In genomic region chr13:87147076-87147475, GRCh38 we compare ENCODE assay signal across 25 cellular contexts.
DNase-seq lines count a peak whose midpoint lies in the region; ATAC-seq and TF ChIP-seq lines count a peak whose summit lies in the region.
"Had no signal": no experiment of that assay in that cellular context is flagged by ENCODE, and none has a peak within 500 bp of the region (broad histone marks: within the 10 kb centered on the region; RNA-seq: fewer than 3 reads in every experiment).

No MANE protein-coding gene starts in this region.

- H3K9me2 ChIP-seq in GM23248 (ENCODE audit: insufficient read depth), result no peaks in the 10 kb centered on the region

- DNase-seq in GM23248 (peak; percentile 71), NCI-H226 (peak; percentile 33), choroid plexus epithelial cell (ENCODE audit: low read depth) (peak; percentile 46), renal cortical epithelial cell (ENCODE audit: low read depth) (peak; percentile 51)
- DNase-seq in stimulated activated CD4-positive, alpha-beta T cell treated with anti-CD3 and anti-CD28 coated beads, Interleukin-4, amount 100 ng/mL, for 4 hours, result no peak
- DNase-seq in activated effector memory CD4-positive, alpha-beta T cell treated with Interleukin-2 at 50 U/mL for 16 hours, result no peak
- DNase-seq: activated CD4-positive, CD25-positive, alpha-beta regulatory T cell treated with anti-CD3 and anti-CD28 coated beads, Interleukin-2, amount 50 U/mL, for 72 hours; activated CD8-positive, alpha-beta T cell treated with anti-CD3 and anti-CD28 coated beads for 36 hours; activated gamma-delta T cell treated with Interleukin-2 at 50 U/mL for 16 hours; activated T-cell treated with anti-CD3 and anti-CD28 coated beads for 4 hours; AML-193; COR-L47; dermis blood vessel endothelial cell; foreskin melanocyte; left ventricle myocardium superior; NCI-H1417 treated with DMSO at 0.1 percent for 48 hours; NCI-H510A treated with DMSO at 0.1 percent for 48 hours; stimulated activated CD4-positive, alpha-beta T cell treated with anti-CD3 and anti-CD28 coated beads, Interleukin-2, amount 100 ng/mL, for 24 hours had no signal

- H3F3A ChIP-seq in GM23248 (ENCODE audit: insufficient read depth), result peaks cover 10% of the 10 kb centered on the region; the same call in 1 of the 2 replicates

- H3K36me3 ChIP-seq in GM23248 (ENCODE audit: low read depth), result no peaks in the 10 kb centered on the region
- H3K36me3 ChIP-seq: cardiac muscle cell had no signal

- TF ChIP-seq POLR2A in GM18505 (IDR thresholded peaks at IDR 0.05; ENCODE audit: borderline replicate concordance, extremely low read depth, insufficient read depth, insufficient read length), result no peak

- H3K9me3 ChIP-seq in GM23248 (ENCODE audit: low read depth), result no peaks in the 10 kb centered on the region

- no peak overlapping the region for H3K4me2 ChIP-seq in GM23248 (ENCODE audit: unreplicated experiment)
- H3K4me2 ChIP-seq: GM23338, hepatocyte had no signal

- H3K9ac ChIP-seq in GM23248, result no peak overlapping the region

- no peaks in the 10 kb centered on the region for H3K79me2 ChIP-seq in GM23248 (ENCODE audit: insufficient read depth)
- H3K79me2 ChIP-seq: hepatocyte had no signal

- 0 out of 2 replicates have a peak overlapping the region, but pooled peaks have one; percentile 2 for H3K27ac ChIP-seq in GM23248
- H3K27ac ChIP-seq: cardiac muscle cell, hepatocyte had no signal

- H3K4me1 ChIP-seq in GM23248 (ENCODE audit: insufficient read depth), result peaks cover 12% of the 10 kb centered on the region

- no peak for ATAC-seq in GM18505 (IDR thresholded peaks at IDR 0.05; ENCODE audit: unreplicated experiment)
- ATAC-seq: activated CD8-positive, alpha-beta T cell treated with anti-CD3 and anti-CD28 coated beads for 36 hours; GM23338; HepG2; left ventricle myocardium superior; Right ventricle myocardium inferior; stimulated activated memory B cell treated with anti-CD40 and anti-IgM and Interleukin-4, amounts not matched to agents 10 μg/mL and 1 μg/mL and 100 μg/mL, for 72 hours had no signal

- no peak for TF ChIP-seq CTCF in choroid plexus epithelial cell (conservative IDR thresholded peaks at IDR 0.05; ENCODE audit: low read depth, low read length)

- in situ Hi-C loops in GM23248 (cut with MboI), result no loop called here

- H3K27me3 ChIP-seq in GM23248 (replicated peaks; ENCODE audit: insufficient read depth), result no peaks in the 10 kb centered on the region
- H3K27me3 ChIP-seq: cardiac muscle cell, hepatocyte had no signal

- no peak overlapping the region for H3K4me3 ChIP-seq in GM23248
- no peak overlapping the region for H3K4me3 ChIP-seq in choroid plexus epithelial cell (ENCODE audit: low read depth, low read length)
- H3K4me3 ChIP-seq: cardiac muscle cell, GM23338, hepatocyte had no signal

- H2AFZ ChIP-seq in GM23248, result no peak overlapping the region
- H2AFZ ChIP-seq: GM23338, hepatocyte had no signal

- H4K20me1 ChIP-seq in GM23248 (ENCODE audit: insufficient read depth), result no peaks in the 10 kb centered on the region

Comparison
In these comparisons a context has a peak if more than half of its experiments do, and no peak if none do; other contexts are left out.
1. DNase-seq: peak in GM23248 (single experiment), NCI-H226 (single experiment), choroid plexus epithelial cell (single experiment) and renal cortical epithelial cell (single experiment); none in stimulated activated CD4-positive, alpha-beta T cell treated with anti-CD3 and anti-CD28 coated beads, Interleukin-4, amount 100 ng/mL, for 4 hours (0 of 2) and activated effector memory CD4-positive, alpha-beta T cell treated with Interleukin-2 at 50 U/mL for 16 hours (single experiment).